In genomic region chr1:27515626-27516025, GRCh38 we compare ENCODE assay signal across 1 cellular context.
TF ChIP-seq lines count a peak whose summit lies in the region.

No MANE protein-coding gene starts in this region.

TF ChIP-seq in HEK293, 187 proteins besides CTCF, POLR2A, EP300 and RAD21:
- TF ChIP-seq ZNF391 (tag by site-specific recombination; IDR thresholded peaks at IDR 0.05; ENCODE audit: borderline replicate concordance, low read depth) (no peak), ZFHX2 (tag by site-specific recombination; conservative IDR thresholded peaks at IDR 0.05) (peak; percentile 66)
